In genomic region chr7:19871102-19871501, GRCh38 we compare ENCODE assay signal across 21 cellular contexts.
DNase-seq lines count a peak whose midpoint lies in the region; ATAC-seq and TF ChIP-seq lines count a peak whose summit lies in the region.
"Had no signal": no experiment of that assay in that cellular context is flagged by ENCODE, and none has a peak within 500 bp of the region (broad histone marks: within the 10 kb centered on the region; RNA-seq: fewer than 3 reads in every experiment).

No MANE protein-coding gene starts in this region.

- CTCF ChIA-PET in SK-N-SH (lab: Yijun Ruan, JAX), result no interaction called here

- DNase-seq in stimulated activated naive CD4-positive, alpha-beta T cell (lab: John Stamatoyannopoulos, UW), result no peak
- DNase-seq in MV-4-11 (lab: John Stamatoyannopoulos, UW), result no peak
- DNase-seq in midbrain (lab: John Stamatoyannopoulos, UW), result no peak
- no peak for DNase-seq in SK-N-SH
- DNase-seq: Calu3; DMS79 treated with DMSO at 0.1 percent for 48 hours; Kasumi-1; NCI-H1694; NCI-H2029 treated with DMSO at 0.1 percent for 48 hours; NCI-H2171 treated with DMSO at 0.1 percent for 48 hours; NCI-H345; NCI-H510A treated with DMSO at 0.1 percent for 48 hours; NCI-H82; NK-92 treated with Interleukin-12 subunit alpha and Interleukin-12 subunit beta, amount 100 ng/mL, for 24 hours; PC-3; SHP77 treated with DMSO at 0.1 percent for 48 hours had no signal

- no peak overlapping the region for H3K4me2 ChIP-seq in SK-N-SH

- H3K27me3 ChIP-seq in SK-N-SH (ENCODE audit: insufficient read depth), result no peaks in the 10 kb centered on the region

- TF ChIP-seq EP300 in SK-N-SH (IDR thresholded peaks at IDR 0.05; ENCODE audit: borderline replicate concordance in 1 of 2, low read depth in 1 of 2, low read length in 1 of 2), result no peak

- ATAC-seq in GM18517 (IDR thresholded peaks at IDR 0.05; ENCODE audit: unreplicated experiment) (peak; percentile 46), GM19438 (IDR thresholded peaks at IDR 0.05; ENCODE audit: low read depth, unreplicated experiment) (peak; percentile 46), HG02973 (IDR thresholded peaks at IDR 0.05; ENCODE audit: unreplicated experiment) (peak; percentile 44), HG03571 (IDR thresholded peaks at IDR 0.05; ENCODE audit: unreplicated experiment) (peak; percentile 43)
- ATAC-seq: K562, PC-3 had no signal

- no peak for TF ChIP-seq CTCF in SK-N-SH (IDR thresholded peaks at IDR 0.05)

- no peaks in the 10 kb centered on the region for H3K4me1 ChIP-seq in SK-N-SH (ENCODE audit: control insufficient read depth in 1 of 2, insufficient read depth in 2 of 2, low read depth in 1 of 2, low read length in 1 of 2)

- H3K9ac ChIP-seq in SK-N-SH, result no peak overlapping the region

- no peaks in the 10 kb centered on the region for H4K20me1 ChIP-seq in SK-N-SH (ENCODE audit: insufficient read depth)

- 15% methylated on average over 2 of the region's 2 CpGs for WGBS in SK-N-SH (ENCODE audit: low lambda C conversion rate)

- H3K9me3 ChIP-seq in SK-N-SH, result no peaks in the 10 kb centered on the region

- no peaks in the 10 kb centered on the region for H3K36me3 ChIP-seq in SK-N-SH (replicated peaks in 1 of 2; ENCODE audit: control insufficient read depth in 1 of 2, insufficient read depth in 2 of 2, low read length in 1 of 2)

- H3K9me2 ChIP-seq in SK-N-SH, result no peaks in the 10 kb centered on the region

- no peak overlapping the region for H2AFZ ChIP-seq in SK-N-SH (ENCODE audit: low read depth)

- POLR2A ChIA-PET in SK-N-SH (lab: Yijun Ruan, JAX), result no interaction called here

- no peak overlapping the region for H3K27ac ChIP-seq in SK-N-SH (ENCODE audit: low read depth in 2 of 2, low read length in 1 of 2)

- no peak for TF ChIP-seq RAD21 in SK-N-SH (IDR thresholded peaks at IDR 0.05; ENCODE audit: low read length)

- H3K4me3 ChIP-seq in SK-N-SH (ENCODE audit: low read depth in 2 of 2, low read length in 1 of 2), result no peak overlapping the region
- H3K4me3 ChIP-seq: K562 had no signal

- H3K79me2 ChIP-seq in SK-N-SH (ENCODE audit: insufficient read depth), result no peaks in the 10 kb centered on the region

- H3F3A ChIP-seq in SK-N-SH (replicated peaks; ENCODE audit: insufficient read depth), result no peaks in the 10 kb centered on the region

TF ChIP-seq in SK-N-SH, 30 proteins besides CTCF, POLR2A, EP300 and RAD21:
- TF ChIP-seq ELF1 (IDR thresholded peaks at IDR 0.05), result no peak
- TF ChIP-seq RCOR1 (IDR thresholded peaks at IDR 0.05; ENCODE audit: low read length), result no peak
- TF ChIP-seq USF2 (IDR thresholded peaks at IDR 0.05; ENCODE audit: borderline replicate concordance, low read depth, low read length), result no peak
- no peak for TF ChIP-seq RFX5 (IDR thresholded peaks at IDR 0.05; ENCODE audit: low read length)
- no peak for TF ChIP-seq POLR2AphosphoS5 (IDR thresholded peaks at IDR 0.05; ENCODE audit: low read depth, low read length)
- no peak for TF ChIP-seq TEAD4 (IDR thresholded peaks at IDR 0.05; ENCODE audit: borderline replicate concordance, insufficient read depth)
